ENCODE assay signal across 14 cellular contexts in the genomic region with DNA sequence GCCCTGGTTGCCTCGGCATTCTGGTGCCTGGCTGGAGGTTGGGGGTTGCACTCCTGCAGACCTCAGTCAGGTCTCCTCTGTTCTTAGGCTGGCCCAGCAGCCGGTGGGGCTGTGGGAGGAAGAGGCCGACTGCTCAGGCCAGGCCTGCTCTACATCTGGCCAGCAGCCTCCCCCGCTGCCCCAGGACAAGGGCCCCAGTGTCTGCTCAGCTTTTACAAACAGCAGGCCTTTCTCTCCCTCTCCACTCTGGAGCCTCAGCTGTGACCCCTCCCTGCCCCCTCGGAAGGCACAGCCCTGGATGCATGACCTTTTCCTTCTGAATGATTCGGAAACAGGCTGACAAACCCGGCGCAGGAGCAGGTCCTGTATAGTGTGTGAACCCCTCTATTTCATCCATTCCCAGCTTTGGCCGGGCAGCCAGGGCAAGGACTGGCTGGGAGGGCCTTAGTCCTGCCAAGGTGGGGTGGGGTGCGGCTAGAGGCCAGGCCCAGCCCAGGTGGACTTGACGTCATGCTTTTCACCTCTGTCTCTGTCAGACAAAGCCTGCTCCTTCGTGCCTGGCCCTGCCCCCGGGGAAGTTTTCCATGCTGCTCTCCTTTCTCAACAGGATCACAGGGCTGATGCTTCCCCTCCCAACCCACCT. TPM values are rescaled to one million over a fixed set of nuclear protein-coding genes. Genes with fewer than 3 reads are reported as not detected.
DNase-seq lines count a peak whose midpoint lies in the region; ATAC-seq and TF ChIP-seq lines count a peak whose summit lies in the region.
"Had no signal": no experiment of that assay in that cellular context is flagged by ENCODE, and none has a peak within 500 bp of the region (broad histone marks: within the 10 kb centered on the region; RNA-seq: fewer than 3 reads in every experiment).

No MANE protein-coding gene starts in this region.

- H3K4me1 Mint-ChIP-seq in HFFc6 (ENCODE audit: low read depth): peaks cover 61% of the 10 kb centered on the region

- DNase-seq in HFFc6 (no peak), left colon (peak; percentile 71 to 78), NCI-H2227 (lab: John Stamatoyannopoulos, UW; ENCODE audit: unreplicated experiment) (no peak), NCI-H187 treated with DMSO at 0.1 percent for 48 hours (lab: John Stamatoyannopoulos, UW) (no peak), DMS 273 treated with DMSO at 0.1 percent for 48 hours (lab: John Stamatoyannopoulos, UW) (no peak)
- DNase-seq: activated CD8-positive, alpha-beta memory T cell treated with anti-CD3 and anti-CD28 coated beads, Interleukin-2, amount 50 U/mL, for 48 hours; AML-193; NCI-H1436; NK-92 treated with Interleukin-12 subunit alpha and Interleukin-12 subunit beta, amount 100 ng/mL, for 24 hours; upper lobe of left lung had no signal

- H3K9me3 ChIP-seq in ectodermal cell (ENCODE audit: control insufficient read depth, low read length): no peaks in the 10 kb centered on the region
- H3K9me3 ChIP-seq: prostate gland, upper lobe of left lung had no signal

- H3K36me3 ChIP-seq in ectodermal cell (ENCODE audit: control insufficient read depth, insufficient read depth, low read length) (no peaks in the 10 kb centered on the region), rectal smooth muscle tissue (ENCODE audit: control insufficient read depth, insufficient read depth, low read length) (no peaks in the 10 kb centered on the region)
- H3K36me3 ChIP-seq: prostate gland, upper lobe of left lung had no signal

- no peaks in the 10 kb centered on the region for H3K36me3 Mint-ChIP-seq in HFFc6 (ENCODE audit: low read depth)

- H3K4me3 Mint-ChIP-seq in HFFc6: no peak overlapping the region

- 33 to 46% methylated on average over 13 of the region's 13 CpGs for WGBS in ectodermal cell, 2 experiments

- H3K4me3 ChIP-seq in ectodermal cell (ENCODE audit: insufficient read depth, low read depth, low read length): no peak overlapping the region
- no peak overlapping the region for H3K4me3 ChIP-seq in rectal smooth muscle tissue (ENCODE audit: low read length)
- H3K4me3 ChIP-seq: prostate gland, upper lobe of left lung had no signal

- peaks cover 38% of the 10 kb centered on the region for H3K4me1 ChIP-seq in ectodermal cell (ENCODE audit: control insufficient read depth, insufficient read depth, low read length)
- H3K4me1 ChIP-seq in rectal smooth muscle tissue (ENCODE audit: control insufficient read depth, insufficient read depth, low read length): no peaks in the 10 kb centered on the region
- H3K4me1 ChIP-seq: prostate gland had no signal

- H3K9me3 Mint-ChIP-seq in HFFc6: no peaks in the 10 kb centered on the region

- no peak for TF ChIP-seq CTCF in HFFc6 (IDR thresholded peaks at IDR 0.05)

- H3K27me3 ChIP-seq in ectodermal cell (ENCODE audit: control insufficient read depth, insufficient read depth, low read length, poor library complexity, severe bottlenecking) (peaks cover 4% of the 10 kb centered on the region), rectal smooth muscle tissue (ENCODE audit: control insufficient read depth, insufficient read depth, low read length) (peaks cover 2% of the 10 kb centered on the region)
- H3K27me3 ChIP-seq: upper lobe of left lung had no signal

- H3K27ac Mint-ChIP-seq in HFFc6: peak overlapping the region; percentile 98

- H3K9ac ChIP-seq in rectal smooth muscle tissue (ENCODE audit: low read length): no peak overlapping the region

- H3K27ac ChIP-seq in ectodermal cell (ENCODE audit: insufficient read depth, low read depth, low read length, poor library complexity, severe bottlenecking) (peak overlapping the region; percentile 71), rectal smooth muscle tissue (ENCODE audit: low read depth, low read length) (peak overlapping the region; percentile 50)
- H3K27ac ChIP-seq: prostate gland had no signal

- peaks cover 7% of the 10 kb centered on the region; the same call in 1 of the 2 replicates for H3K27me3 Mint-ChIP-seq in HFFc6 (ENCODE audit: insufficient read depth)

- peak; percentile 90 for ATAC-seq in left colon
- ATAC-seq in GM21447 (IDR thresholded peaks at IDR 0.05; ENCODE audit: unreplicated experiment): no peak

- intact Hi-C loops in left colon (cut with DNase I, micrococcal nuclease): no loop called here

RNA-seq across cellular contexts. Expression of gene ITPR3, which starts 10.2 kb away (rescaled TPM):
- 10 to 100 TPM; 20.2 to 30.3 (median 26.9) TPM for total RNA-seq in HFFc6 (2021; fragmentation: NEBNext Ultra II Directional; extraction: Animal tissue kit (Norgen Biotek cat#: 25700))
- polyA plus RNA-seq in ectodermal cell (2013, experiment 1 of 4): 1.8 TPM
- 2.5 TPM for polyA plus RNA-seq in ectodermal cell (2013, experiment 2 of 4)
- polyA plus RNA-seq in ectodermal cell (2013, experiment 3 of 4): 2.0 TPM
- polyA plus RNA-seq in ectodermal cell (2013, experiment 4 of 4): 2.3 TPM
- total RNA-seq in left colon: 100 to 1,000 TPM; 106 to 108 TPM

RNA-seq across cellular contexts. Expression of gene BAK1, which starts 30.8 kb away (rescaled TPM):
- total RNA-seq in HFFc6 (2021; fragmentation: NEBNext Ultra II Directional; extraction: Animal tissue kit (Norgen Biotek cat#: 25700)): 10 to 100 TPM; 17.5 to 23.2 (median 19.9) TPM
- 40.6 TPM for polyA plus RNA-seq in ectodermal cell (2013, experiment 1 of 4)
- polyA plus RNA-seq in ectodermal cell (2013, experiment 2 of 4): 38.3 TPM
- 31.4 TPM for polyA plus RNA-seq in ectodermal cell (2013, experiment 3 of 4)
- 31.6 TPM for polyA plus RNA-seq in ectodermal cell (2013, experiment 4 of 4)
- total RNA-seq in left colon: 10 to 100 TPM; 85.6 to 93.5 TPM

Comparison
In these comparisons a context has a peak if more than half of its experiments do, and no peak if none do; other contexts are left out.
1. DNase-seq: peak in left colon (2 of 2); none in HFFc6 (single experiment), NCI-H2227 (single experiment), NCI-H187 treated with DMSO at 0.1 percent for 48 hours (single experiment) and DMS 273 treated with DMSO at 0.1 percent for 48 hours (single experiment).